Comparison of ENCODE assay signal across 23 cellular contexts in genomic region chr3:143757691-143758090, GRCh38.
DNase-seq lines count a peak whose midpoint lies in the region; ATAC-seq and TF ChIP-seq lines count a peak whose summit lies in the region.
"Had no signal": no experiment of that assay in that cellular context is flagged by ENCODE, and none has a peak within 500 bp of the region (broad histone marks: within the 10 kb centered on the region; RNA-seq: fewer than 3 reads in every experiment).

No MANE protein-coding gene starts in this region.

- H3K4me1 ChIP-seq in HCT116 (ENCODE audit: control insufficient read depth in 1 of 2, insufficient read depth in 2 of 2, low read length in 2 of 2), result no peaks in the 10 kb centered on the region
- H3K4me1 ChIP-seq: A549; BLaER1 treated with 17β-estradiol and CSF1 and Interleukin-3, amounts not matched to agents 10 nM and 100 nM had no signal

- TF ChIP-seq CTCF in CD4-positive, alpha-beta T cell (IDR thresholded peaks at IDR 0.05), result no peak
- TF ChIP-seq CTCF in HCT116 (IDR thresholded peaks at IDR 0.05 in 2 of 3, conservative IDR thresholded peaks at IDR 0.05 in 1 of 3; ENCODE audit: borderline replicate concordance in 1 of 3, insufficient read depth in 1 of 3, low read depth in 2 of 3, low read length in 2 of 3), result no peak
- no peak for TF ChIP-seq CTCF in endothelial cell (IDR thresholded peaks at IDR 0.05; ENCODE audit: unreplicated experiment)
- no peak for TF ChIP-seq CTCF in nephron progenitor cell (IDR thresholded peaks at IDR 0.05)

- no peaks in the 10 kb centered on the region for H3K79me2 ChIP-seq in HCT116 (ENCODE audit: insufficient read depth, low read length)

- TF ChIP-seq RAD21 in HCT116 (IDR thresholded peaks at IDR 0.05; ENCODE audit: low read depth), result no peak

- ATAC-seq in CD4-positive, alpha-beta T cell (ENCODE audit: poor library complexity), result no peak
- ATAC-seq in HCT116, result no peak
- ATAC-seq in HG02970 (IDR thresholded peaks at IDR 0.05; ENCODE audit: low FRiP score, unreplicated experiment), result no peak
- ATAC-seq in HG02623 (IDR thresholded peaks at IDR 0.05; ENCODE audit: unreplicated experiment), result no peak
- ATAC-seq: A549 had no signal

- intact Hi-C loops in CD4-positive, alpha-beta T cell (cut with DNase I, micrococcal nuclease), result no loop called here
- intact Hi-C loops in HCT116 (cut with micrococcal nuclease), result no loop called here

- TF ChIP-seq POLR2A in HCT116 (IDR thresholded peaks at IDR 0.05; ENCODE audit: borderline replicate concordance, extremely low read depth, insufficient read depth, insufficient read length), result no peak

- POLR2A ChIA-PET in CD4-positive, alpha-beta T cell (lab: Charles Lee), result no interaction called here
- POLR2A ChIA-PET in HCT116 (lab: Charles Lee), result no interaction called here

- CTCF ChIA-PET in CD4-positive, alpha-beta T cell (lab: Charles Lee), result no interaction called here
- CTCF ChIA-PET in HCT116 (lab: Charles Lee), result no interaction called here

- no peaks in the 10 kb centered on the region for H3K27me3 Mint-ChIP-seq in CD4-positive, alpha-beta T cell
- no peaks in the 10 kb centered on the region for H3K27me3 Mint-ChIP-seq in endothelial cell (ENCODE audit: unreplicated experiment)
- H3K27me3 Mint-ChIP-seq in nephron progenitor cell (ENCODE audit: low read depth, poor library complexity), result no peaks in the 10 kb centered on the region
- H3K27me3 Mint-ChIP-seq: CD4-positive, alpha-beta memory T cell had no signal

- H3K27me3 ChIP-seq in CD4-positive, alpha-beta T cell (ENCODE audit: control insufficient read depth, insufficient read depth, low read length), result no peaks in the 10 kb centered on the region
- H3K27me3 ChIP-seq in HCT116 (ENCODE audit: insufficient read depth, low read length), result no peaks in the 10 kb centered on the region
- H3K27me3 ChIP-seq: BE2C; BLaER1 treated with 17β-estradiol and CSF1 and Interleukin-3, amounts not matched to agents 10 nM and 100 nM had no signal

- no peak overlapping the region for H2AFZ ChIP-seq in HCT116 (ENCODE audit: low read depth, low read length, poor library complexity, severe bottlenecking)
- H2AFZ ChIP-seq: GM23248 had no signal

- no peaks in the 10 kb centered on the region for H3K9me2 ChIP-seq in HCT116 (ENCODE audit: insufficient read depth)

- no peak overlapping the region for H3K4me3 Mint-ChIP-seq in CD4-positive, alpha-beta T cell
- H3K4me3 Mint-ChIP-seq in endothelial cell (ENCODE audit: unreplicated experiment) (no peak overlapping the region), nephron progenitor cell (no peak overlapping the region)
- H3K4me3 Mint-ChIP-seq: CD14-positive monocyte had no signal

- no peaks in the 10 kb centered on the region for H3K36me3 Mint-ChIP-seq in CD4-positive, alpha-beta T cell (ENCODE audit: low read depth)
- no peaks in the 10 kb centered on the region for H3K36me3 Mint-ChIP-seq in endothelial cell (ENCODE audit: low read depth, unreplicated experiment)
- no peaks in the 10 kb centered on the region for H3K36me3 Mint-ChIP-seq in nephron progenitor cell (ENCODE audit: low read depth)
- H3K36me3 Mint-ChIP-seq: CD14-positive monocyte had no signal

- no TSS peak for BruUV-seq in HCT116 (replicated peaks; lab: Mats Ljungman, UMichigan)

- no peak overlapping the region for H3K27ac ChIP-seq in CD4-positive, alpha-beta T cell (ENCODE audit: low read depth, low read length)
- no peak overlapping the region for H3K27ac ChIP-seq in HCT116 (ENCODE audit: low read depth, low read length)
- H3K27ac ChIP-seq: A549; BLaER1 treated with 17β-estradiol and CSF1 and Interleukin-3, amounts not matched to agents 10 nM and 100 nM; GM23248 had no signal

- no peaks in the 10 kb centered on the region for H3K9me3 Mint-ChIP-seq in CD4-positive, alpha-beta T cell
- H3K9me3 Mint-ChIP-seq in endothelial cell (ENCODE audit: unreplicated experiment), result no peaks in the 10 kb centered on the region
- peaks cover 16% of the 10 kb centered on the region for H3K9me3 Mint-ChIP-seq in nephron progenitor cell

- no peak for DNase-seq in CD4-positive, alpha-beta T cell
- DNase-seq in HCT116 (ENCODE audit: low read depth, low spot score) (no peak), endothelial cell (ENCODE audit: low spot score) (no peak), nephron progenitor cell (no peak)
- DNase-seq in effector CD4-positive, alpha-beta T cell, result no peak
- DNase-seq: 8988T; ACHN; AML-193; BE2C; Calu3; CD4-positive, alpha-beta memory T cell; COR-L47; DMS53; DMS79 treated with DMSO at 0.1 percent for 48 hours; GF-D8; GM23248; H7; HCEC 1CT had no signal

- no peak overlapping the region for H3K9ac ChIP-seq in HCT116 (ENCODE audit: low read length)
- H3K9ac ChIP-seq: BLaER1 treated with 17β-estradiol and CSF1 and Interleukin-3, amounts not matched to agents 10 nM and 100 nM; GM23248 had no signal

- no peak overlapping the region for H3K4me3 ChIP-seq in HCT116 (replicated peaks in 1 of 2; ENCODE audit: low read depth in 1 of 2, low read length in 2 of 2)
- H3K4me3 ChIP-seq: A549; BLaER1 treated with 17β-estradiol and CSF1 and Interleukin-3, amounts not matched to agents 10 nM and 100 nM; GM23248 had no signal

- H3K4me1 Mint-ChIP-seq in CD4-positive, alpha-beta T cell (ENCODE audit: low read depth), result peaks cover 76% of the 10 kb centered on the region
- H3K4me1 Mint-ChIP-seq in endothelial cell (ENCODE audit: unreplicated experiment) (peaks cover 15% of the 10 kb centered on the region), nephron progenitor cell (peaks cover 33% of the 10 kb centered on the region)

- peak overlapping the region; percentile 28 for H3K27ac Mint-ChIP-seq in CD4-positive, alpha-beta T cell
- H3K27ac Mint-ChIP-seq in endothelial cell (ENCODE audit: unreplicated experiment), result peak overlapping the region; percentile 7
- peak overlapping the region; percentile 1 for H3K27ac Mint-ChIP-seq in nephron progenitor cell
- H3K27ac Mint-ChIP-seq: CD14-positive monocyte had no signal

- RAD21 ChIA-PET in HCT116 (lab: Charles Lee; ENCODE audit: low non-redundant PET in 1 of 2, low total read pairs in 2 of 2, uncharacterized antibody in 2 of 2, unreplicated experiment in 2 of 2), result no interaction called here

- H4K20me1 ChIP-seq in HCT116 (ENCODE audit: insufficient read depth), result no peaks in the 10 kb centered on the region

- H3K9me3 ChIP-seq in CD4-positive, alpha-beta T cell (ENCODE audit: control insufficient read depth, low read length), result no peaks in the 10 kb centered on the region
- no peaks in the 10 kb centered on the region for H3K9me3 ChIP-seq in HCT116 (ENCODE audit: control insufficient read depth in 1 of 2, insufficient read depth in 1 of 2, low read depth in 1 of 2, low read length in 2 of 2)
- H3K9me3 ChIP-seq: A549, BE2C had no signal

- H3K36me3 ChIP-seq in HCT116 (ENCODE audit: control insufficient read depth in 1 of 2, insufficient read depth in 2 of 2, low read length in 2 of 2), result no peaks in the 10 kb centered on the region
- H3K36me3 ChIP-seq: BE2C had no signal

- no peak overlapping the region for H3K4me2 ChIP-seq in HCT116 (ENCODE audit: low read length)
- H3K4me2 ChIP-seq: A549; BLaER1 treated with 17β-estradiol and CSF1 and Interleukin-3, amounts not matched to agents 10 nM and 100 nM had no signal

TF ChIP-seq in HCT116, 20 proteins besides CTCF, POLR2A, EP300 and RAD21:
- peak; percentile 9 for TF ChIP-seq TCF7L2 (IDR thresholded peaks at IDR 0.05; ENCODE audit: borderline replicate concordance, extremely low read depth, insufficient read depth, insufficient read length)
- no peak for TF ChIP-seq ZFX (IDR thresholded peaks at IDR 0.05)
